ENCODE assay signal across 19 cellular contexts in genomic region chr5:93120048-93120447, GRCh38.
DNase-seq lines count a peak whose midpoint lies in the region; ATAC-seq, FAIRE-seq and TF ChIP-seq lines count a peak whose summit lies in the region.
"Had no signal": no experiment of that assay in that cellular context is flagged by ENCODE, and none has a peak within 500 bp of the region (broad histone marks: within the 10 kb centered on the region; RNA-seq: fewer than 3 reads in every experiment).

No MANE protein-coding gene starts in this region.

- ATAC-seq in GM23338 (peak; percentile 55), IMR-90 (ENCODE audit: low read depth) (no peak), GM12878 (no peak)
- ATAC-seq: K562 had no signal

- no peaks in the 10 kb centered on the region for H3K9me3 ChIP-seq in IMR-90 (ENCODE audit: control insufficient read depth, insufficient read depth, low read length)
- no peaks in the 10 kb centered on the region for H3K9me3 ChIP-seq in GM12878 (replicated peaks; ENCODE audit: control insufficient read depth, insufficient read depth, low read length)
- H3K9me3 ChIP-seq in neuronal stem cell (replicated peaks in 1 of 2; ENCODE audit: control insufficient read depth in 2 of 2, insufficient read depth in 1 of 2, low read depth in 1 of 2, low read length in 2 of 2), result no peaks in the 10 kb centered on the region
- H3K9me3 ChIP-seq: BE2C, Caco-2, HAP-1 had no signal

- intact Hi-C loops in IMR-90 (cut with micrococcal nuclease), result no loop called here
- intact Hi-C loops in GM12878 (cut with micrococcal nuclease; ENCODE audit: unreplicated experiment), result no loop called here

- H3K4me2 ChIP-seq in GM23338 (no peak overlapping the region), IMR-90 (ENCODE audit: low read depth, low read length) (no peak overlapping the region), GM12878 (ENCODE audit: control insufficient read depth, insufficient read depth) (no peak overlapping the region), neuronal stem cell (ENCODE audit: insufficient read depth, low read length, poor library complexity, severe bottlenecking) (no peak overlapping the region)

- SMC1A ChIA-PET in GM12878 (lab: Charles Lee; ENCODE audit: uncharacterized antibody, unreplicated experiment), result interaction anchor here (1.3 kb wide), 1 partner anchor 211 kb away, joined by 4 read pairs; no protein-coding TSS in a partner anchor

- H3K4ac ChIP-seq in IMR-90 (ENCODE audit: low read depth, low read length), result no peak overlapping the region
- no peak overlapping the region for H3K4ac ChIP-seq in neuronal stem cell (ENCODE audit: low read length)

- no peak overlapping the region for H3K27ac Mint-ChIP-seq in GM23338
- H3K27ac Mint-ChIP-seq: CD4-positive, alpha-beta T cell had no signal

- peak; percentile 6 for DNase-seq in GM23338 (ENCODE audit: low spot score)
- no peak for DNase-seq in IMR-90
- DNase-seq in GM12878 (ENCODE audit: low read depth, low spot score), result no peak
- no peak for DNase-seq in neuronal stem cell (ENCODE audit: low spot score)
- DNase-seq in brain microvascular endothelial cell, result no peak
- DNase-seq in coronary artery (ENCODE audit: low spot score), result no peak
- DNase-seq in SK-N-DZ (ENCODE audit: low spot score), result no peak
- DNase-seq: ACHN; BE2C; Caco-2; CD4-positive, alpha-beta T cell; GDM1; GM23248 had no signal

- peaks cover 10% of the 10 kb centered on the region for H3K4me1 Mint-ChIP-seq in GM23338

- H4K8ac ChIP-seq in IMR-90 (ENCODE audit: low read depth in 2 of 2, low read length in 2 of 2) (no peak overlapping the region), neuronal stem cell (ENCODE audit: low read depth, low read length) (no peak overlapping the region)

- no peak overlapping the region for H4K91ac ChIP-seq in IMR-90 (ENCODE audit: insufficient read depth, low read depth, low read length)
- H4K91ac ChIP-seq in neuronal stem cell (ENCODE audit: low read depth, low read length, poor library complexity), result no peak overlapping the region

- peaks cover 3% of the 10 kb centered on the region for H3K27me3 Mint-ChIP-seq in GM23338 (ENCODE audit: insufficient read depth, low read depth, poor library complexity)
- H3K27me3 Mint-ChIP-seq: CD4-positive, alpha-beta T cell had no signal

- no peak overlapping the region for H2AK5ac ChIP-seq in IMR-90 (ENCODE audit: low read depth, low read length)
- H2AK5ac ChIP-seq in neuronal stem cell (ENCODE audit: low read depth, low read length), result no peak overlapping the region

- H2BK15ac ChIP-seq in IMR-90 (ENCODE audit: low read depth, low read length) (0 out of 3 replicates have a peak overlapping the region, but pooled peaks have one; percentile 14), neuronal stem cell (ENCODE audit: low read length) (no peak overlapping the region)

- H3K23ac ChIP-seq in IMR-90 (ENCODE audit: low read depth, low read length), result no peak overlapping the region
- no peak overlapping the region for H3K23ac ChIP-seq in neuronal stem cell (ENCODE audit: low read depth, low read length, poor library complexity)

- H3K36me3 Mint-ChIP-seq in GM23338 (ENCODE audit: low read depth), result no peaks in the 10 kb centered on the region

- H2AK9ac ChIP-seq in IMR-90 (replicated peaks; ENCODE audit: low read depth, low read length, poor library complexity), result no peak overlapping the region

- no TSS peak for BruUV-seq in IMR-90 (replicated peaks; lab: Mats Ljungman, UMichigan)
- no TSS peak for BruUV-seq in GM12878 (replicated peaks; lab: Mats Ljungman, UMichigan)

- TF ChIP-seq CTCF in GM23338 (conservative IDR thresholded peaks at IDR 0.05; ENCODE audit: low read depth in 2 of 2), result no peak
- no peak for TF ChIP-seq CTCF in IMR-90 (conservative IDR thresholded peaks at IDR 0.05; ENCODE audit: low read depth, low read length)
- TF ChIP-seq CTCF in GM12878 (IDR thresholded peaks at IDR 0.05 in 2 of 3, conservative IDR thresholded peaks at IDR 0.05 in 1 of 3; ENCODE audit: control insufficient read depth in 2 of 3, extremely low read depth in 1 of 3, insufficient read depth in 1 of 3, low read depth in 3 of 3, low read length in 3 of 3), result no peak
- TF ChIP-seq CTCF in brain microvascular endothelial cell (IDR thresholded peaks at IDR 0.05; ENCODE audit: low read depth, low read length, missing control alignments), result no peak
- no peak for TF ChIP-seq CTCF in coronary artery (IDR thresholded peaks at IDR 0.05)

- H3K27me3 ChIP-seq in GM23338 (ENCODE audit: insufficient read depth) (no peaks in the 10 kb centered on the region), IMR-90 (ENCODE audit: control insufficient read depth, insufficient read depth, low read length) (no peaks in the 10 kb centered on the region), GM12878 (replicated peaks in 1 of 2; ENCODE audit: control insufficient read depth in 2 of 2, insufficient read depth in 2 of 2, low read length in 1 of 2) (no peaks in the 10 kb centered on the region), neuronal stem cell (ENCODE audit: control insufficient read depth in 3 of 3, insufficient read depth in 3 of 3, low read depth in 1 of 3, low read length in 3 of 3) (no peaks in the 10 kb centered on the region), brain microvascular endothelial cell (replicated peaks) (no peaks in the 10 kb centered on the region)
- H3K27me3 ChIP-seq: BE2C had no signal

- H2AFZ ChIP-seq in GM23338 (no peak overlapping the region), IMR-90 (replicated peaks; ENCODE audit: low read length, poor library complexity) (no peak overlapping the region), GM12878 (ENCODE audit: control insufficient read depth, low read depth, low read length) (no peak overlapping the region), neuronal stem cell (ENCODE audit: low read length) (peak overlapping the region; percentile 13)
- H2AFZ ChIP-seq: GM23248 had no signal

- no peak for TF ChIP-seq POLR2A in IMR-90 (IDR thresholded peaks at IDR 0.05; ENCODE audit: low read depth, low read length)
- no peak for TF ChIP-seq POLR2A in GM12878 (IDR thresholded peaks at IDR 0.05; ENCODE audit: low read depth, low read length)

- H3K79me1 ChIP-seq in IMR-90 (ENCODE audit: low read depth in 1 of 2, low read length in 2 of 2) (no peaks in the 10 kb centered on the region), neuronal stem cell (ENCODE audit: low read depth, low read length) (no peaks in the 10 kb centered on the region)

- H2BK5ac ChIP-seq in IMR-90 (ENCODE audit: low read depth, low read length, poor library complexity, severe bottlenecking) (no peak overlapping the region), neuronal stem cell (ENCODE audit: low read length) (no peak overlapping the region)

- FAIRE-seq in GM12878 (lab: Jason Lieb, UNC), result peak; percentile 59
- FAIRE-seq: A204.1, D721Med, K562 had no signal

- H4K20me1 ChIP-seq in GM23338 (replicated peaks; ENCODE audit: insufficient read depth) (no peaks in the 10 kb centered on the region), IMR-90 (ENCODE audit: insufficient read depth, low read length) (no peaks in the 10 kb centered on the region), GM12878 (ENCODE audit: control insufficient read depth, insufficient read depth) (no peaks in the 10 kb centered on the region)

- POLR2A ChIA-PET in IMR-90 (lab: Charles Lee; ENCODE audit: unreplicated experiment), result no interaction called here
- POLR2A ChIA-PET in GM12878 (lab: Charles Lee), result no interaction called here

- no peak for TF ChIP-seq RAD21 in IMR-90 (IDR thresholded peaks at IDR 0.05; ENCODE audit: low read length)
- TF ChIP-seq RAD21 in GM12878 (IDR thresholded peaks at IDR 0.05; ENCODE audit: insufficient read depth, low read depth, low read length), result no peak

- H3K56ac ChIP-seq in IMR-90 (ENCODE audit: extremely low read depth, insufficient read depth, low read length), result no peak overlapping the region

- H3K4me3 ChIP-seq in GM23338 (no peak overlapping the region), IMR-90 (ENCODE audit: insufficient read depth, low read depth, low read length) (no peak overlapping the region), GM12878 (no peak overlapping the region), neuronal stem cell (ENCODE audit: low read length in 2 of 2) (no peak overlapping the region), brain microvascular endothelial cell (ENCODE audit: low read depth, low read length) (no peak overlapping the region), coronary artery (no peak overlapping the region)
- H3K4me3 ChIP-seq: GM23248, HAP-1, K562 had no signal

- no peak overlapping the region for H4K5ac ChIP-seq in IMR-90 (ENCODE audit: low read depth, low read length)

- WGBS in IMR-90 (ENCODE audit: extremely low coverage in 2 of 2, insufficient read length in 1 of 2), 2 experiments, result no CpG with 5 or more reads among the region's 1 CpG
- 88% methylated on average over 1 of the region's 1 CpG for WGBS in GM12878 (ENCODE audit: insufficient coverage, insufficient replicate concordance, low lambda C conversion rate, missing lambda C conversion rate)
- no CpG with 5 or more reads among the region's 1 CpG for whole genome bisulfite sequencing in neuronal stem cell (ENCODE audit: extremely low coverage in 2 of 2, insufficient read length in 2 of 2, insufficient replicate concordance in 1 of 2), 2 donors

- H3K14ac ChIP-seq in IMR-90 (replicated peaks; ENCODE audit: low read depth, low read length), result no peak overlapping the region
- no peak overlapping the region for H3K14ac ChIP-seq in neuronal stem cell (ENCODE audit: low read length)

- H2BK120ac ChIP-seq in IMR-90 (ENCODE audit: low read depth, low read length) (no peak overlapping the region), neuronal stem cell (ENCODE audit: low read depth, low read length) (no peak overlapping the region)

- H3K9ac ChIP-seq in IMR-90 (ENCODE audit: low read depth, low read length) (no peak overlapping the region), GM12878 (ENCODE audit: control insufficient read depth, insufficient read depth, low read length) (no peak overlapping the region), neuronal stem cell (ENCODE audit: low read depth, low read length, poor library complexity) (no peak overlapping the region)
- H3K9ac ChIP-seq: GM23248 had no signal

- no peaks in the 10 kb centered on the region for H3K9me2 ChIP-seq in GM23338 (ENCODE audit: insufficient read depth)

- H3K4me3 Mint-ChIP-seq in GM23338, result no peak overlapping the region
- H3K4me3 Mint-ChIP-seq: CD4-positive, alpha-beta T cell had no signal

- H3K4me1 ChIP-seq in GM23338 (ENCODE audit: insufficient read depth), result 0 out of 2 replicates have a peak, but pooled peaks cover 4% of the 10 kb centered on the region
- H3K4me1 ChIP-seq in IMR-90 (ENCODE audit: control insufficient read depth, insufficient read depth, low read length), result peaks cover 3% of the 10 kb centered on the region
- H3K4me1 ChIP-seq in GM12878 (ENCODE audit: control insufficient read depth, insufficient read depth, low read length), result no peaks in the 10 kb centered on the region
- H3K4me1 ChIP-seq in neuronal stem cell (ENCODE audit: control insufficient read depth in 2 of 2, insufficient read depth in 1 of 2, low read depth in 1 of 2, low read length in 2 of 2), result peaks cover 2 to 12% of the 10 kb centered on the region in 2 donors
- H3K4me1 ChIP-seq: BE2C, Caco-2, HAP-1 had no signal

- dilution Hi-C loops in IMR-90 (cut with HindIII; ENCODE audit: low sequenced_read_pairs, unreplicated experiment), result no loop called here

- no peaks in the 10 kb centered on the region for H3K9me3 Mint-ChIP-seq in GM23338
- H3K9me3 Mint-ChIP-seq: CD4-positive, alpha-beta T cell had no signal

- no peak overlapping the region for H2BK12ac ChIP-seq in neuronal stem cell (ENCODE audit: low read length)

- no peaks in the 10 kb centered on the region for H3K9me1 ChIP-seq in IMR-90 (ENCODE audit: insufficient read depth, low read length)

- peak overlapping the region; percentile 13; the same call in 1 of the 2 replicates for H3K18ac ChIP-seq in IMR-90 (ENCODE audit: low read depth, low read length)
- no peak overlapping the region for H3K18ac ChIP-seq in neuronal stem cell (ENCODE audit: low read length)

- no peaks in the 10 kb centered on the region for H3F3A ChIP-seq in GM23338 (replicated peaks; ENCODE audit: low read depth)

- in situ Hi-C loops in IMR-90 (cut with MboI; ENCODE audit: low sequenced_read_pairs) (no loop called here), GM12878 (cut with MboI) (no loop called here), brain microvascular endothelial cell (cut with HindIII; ENCODE audit: low pct_ligation_motif_present, low sequenced_read_pairs) (no loop called here)

- RAD21 ChIA-PET in GM12878 (lab: Charles Lee; ENCODE audit: unreplicated experiment), result no interaction called here

- H3K36me3 ChIP-seq in GM23338 (ENCODE audit: insufficient read depth) (no peaks in the 10 kb centered on the region), IMR-90 (ENCODE audit: control insufficient read depth, insufficient read depth, low read length) (no peaks in the 10 kb centered on the region), GM12878 (ENCODE audit: control insufficient read depth in 2 of 2, insufficient read depth in 2 of 2, low read length in 1 of 2) (no peaks in the 10 kb centered on the region), neuronal stem cell (replicated peaks in 1 of 2; ENCODE audit: control insufficient read depth in 2 of 2, insufficient read depth in 2 of 2, low read length in 2 of 2) (no peaks in the 10 kb centered on the region), brain microvascular endothelial cell (replicated peaks) (no peaks in the 10 kb centered on the region)
- H3K36me3 ChIP-seq: BE2C, HAP-1 had no signal

- CTCF ChIA-PET in IMR-90 (lab: Yijun Ruan, JAX), result no interaction called here
- CTCF ChIA-PET in GM12878 (lab: Yijun Ruan, JAX), result no interaction called here

- H3K27ac ChIP-seq in GM23338 (ENCODE audit: low read depth) (no peak overlapping the region), IMR-90 (ENCODE audit: insufficient read depth, low read length) (no peak overlapping the region), GM12878 (ENCODE audit: control insufficient read depth, insufficient read depth) (no peak overlapping the region), neuronal stem cell (replicated peaks; ENCODE audit: low read length) (no peak overlapping the region), brain microvascular endothelial cell (no peak overlapping the region), coronary artery (no peak overlapping the region)
- H3K27ac ChIP-seq: C4-2B, GM23248, HL-60 had no signal

- TF ChIP-seq EP300 in GM12878 (IDR thresholded peaks at IDR 0.05; ENCODE audit: borderline replicate concordance in 1 of 2, control insufficient read depth in 1 of 2, low read depth in 2 of 2, low read length in 2 of 2), result no peak

- H3K79me2 ChIP-seq in GM23338 (replicated peaks; ENCODE audit: insufficient read depth), result no peaks in the 10 kb centered on the region
- no peaks in the 10 kb centered on the region for H3K79me2 ChIP-seq in GM12878 (ENCODE audit: control insufficient read depth, insufficient read depth, low read length)

- peak overlapping the region; percentile 41; the same call in 1 of the 2 replicates for H2BK20ac ChIP-seq in IMR-90 (ENCODE audit: low read depth, low read length)
